ENCODE assay signal across 21 cellular contexts in the genomic region with DNA sequence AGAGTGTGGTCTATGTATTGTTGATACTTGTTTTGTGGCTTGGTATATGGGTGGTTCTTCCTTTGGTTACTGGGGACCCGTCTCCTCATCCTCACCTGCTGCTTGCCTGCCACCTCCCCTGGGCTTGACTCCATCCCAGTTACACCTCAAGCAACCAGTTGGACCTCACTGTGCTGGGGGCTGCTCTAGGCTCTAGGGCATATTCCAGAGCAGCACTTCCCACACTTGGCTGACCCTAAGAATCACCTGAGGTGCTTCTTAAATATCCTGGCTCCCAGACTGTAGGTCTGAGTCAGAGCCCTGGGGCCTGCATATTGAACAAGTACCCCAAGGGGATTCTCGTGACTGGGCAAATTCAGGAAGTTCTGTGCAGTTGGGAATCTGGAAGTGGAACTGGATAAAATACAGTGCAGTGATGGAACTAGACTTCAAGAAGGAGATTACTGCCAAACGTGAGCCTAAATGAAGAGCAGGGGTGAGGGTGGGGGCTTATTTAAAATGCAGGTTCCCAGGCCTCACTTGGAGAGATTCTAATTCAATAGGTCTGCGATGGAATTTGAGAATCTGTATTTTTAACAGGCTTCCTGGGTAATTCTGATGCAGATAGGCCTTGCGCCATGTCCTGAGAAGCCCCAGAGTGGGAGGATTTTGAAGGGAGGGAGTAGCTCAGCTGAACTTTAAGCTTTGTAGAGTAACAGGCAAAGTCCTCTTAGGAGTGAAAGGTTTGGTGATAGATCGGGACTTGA. TPM values are rescaled to one million over a fixed set of nuclear protein-coding genes. Genes with fewer than 3 reads are reported as not detected.
A peak's percentile ranks its signal among the peaks of the same experiment; 100 is the strongest.
DNase-seq lines count a peak whose midpoint lies in the region; ATAC-seq, FAIRE-seq and TF ChIP-seq lines count a peak whose summit lies in the region.
"Had no signal": no experiment of that assay in that cellular context is flagged by ENCODE, and none has a peak within 500 bp of the region (broad histone marks: within the 10 kb centered on the region; RNA-seq: fewer than 3 reads in every experiment).

No MANE protein-coding gene starts in this region.

- BruUV-seq in K562 (replicated peaks; lab: Mats Ljungman, UMichigan), result no TSS peak

- H3K27me3 ChIP-seq in HUES48 (ENCODE audit: control insufficient read depth, insufficient read depth, low read length) (no peaks in the 10 kb centered on the region), K562 (ENCODE audit: control insufficient read depth in 2 of 2, insufficient read depth in 2 of 2, low read length in 2 of 2) (peaks cover 7 to 17% of the 10 kb centered on the region in 2 experiments; a peak in 4 of 5 replicates), liver (ENCODE audit: control insufficient read depth in 4 of 4, insufficient read depth in 4 of 4, low read length in 3 of 4) (no peaks in the 10 kb centered on the region)
- H3K27me3 ChIP-seq: Peyer's patch had no signal

- intact Hi-C loops in K562 (cut with micrococcal nuclease), result no loop called here

- H3K4me1 ChIP-seq in HUES48 (ENCODE audit: control insufficient read depth, insufficient read depth, low read length) (peaks cover 12% of the 10 kb centered on the region), K562 (replicated peaks in 1 of 2; ENCODE audit: control insufficient read depth in 2 of 2, insufficient read depth in 2 of 2, low read length in 2 of 2) (no peaks in the 10 kb centered on the region), liver (ENCODE audit: control insufficient read depth in 4 of 4, insufficient read depth in 4 of 4, low read length in 3 of 4) (peaks cover 2 to 13% (median 10%) of the 10 kb centered on the region in 4 donors)
- H3K4me1 ChIP-seq: Peyer's patch had no signal

- H3K9me3 ChIP-seq in HUES48 (ENCODE audit: control insufficient read depth, insufficient read depth, low read length), result no peaks in the 10 kb centered on the region
- no peaks in the 10 kb centered on the region for H3K9me3 ChIP-seq in K562 (replicated peaks; ENCODE audit: control insufficient read depth, insufficient read depth, low read depth, low read length)
- no peaks in the 10 kb centered on the region for H3K9me3 ChIP-seq in liver (ENCODE audit: control insufficient read depth in 4 of 4, low read length in 3 of 4)
- H3K9me3 ChIP-seq: Peyer's patch had no signal

- H4K20me1 ChIP-seq in K562 (replicated peaks; ENCODE audit: control insufficient read depth, insufficient read depth, low read length), result no peaks in the 10 kb centered on the region

- no peak overlapping the region for H3K4me2 ChIP-seq in K562 (ENCODE audit: insufficient read depth, low read length)

- H3K4me3 ChIP-seq in HUES48 (ENCODE audit: low read depth, low read length), result no peak overlapping the region
- no peak overlapping the region for H3K4me3 ChIP-seq in K562
- no peak overlapping the region for H3K4me3 ChIP-seq in liver (ENCODE audit: low read depth in 1 of 3, low read length in 3 of 3)
- H3K4me3 ChIP-seq: GM12878, Peyer's patch, SK-N-MC had no signal

- H3K79me2 ChIP-seq in K562 (ENCODE audit: control insufficient read depth, insufficient read depth, low read length), result no peaks in the 10 kb centered on the region

- no peak for FAIRE-seq in K562 (lab: Jason Lieb, UNC)
- FAIRE-seq: GM12878 had no signal

- WGBS in K562 (ENCODE audit: insufficient coverage, low coverage, missing lambda C conversion rate), result 7% methylated on average over 6 of the region's 6 CpGs
- WGBS in liver, result 49% methylated on average over 6 of the region's 6 CpGs

- H3K36me3 ChIP-seq in HUES48 (ENCODE audit: control insufficient read depth, insufficient read depth, low read length), result no peaks in the 10 kb centered on the region
- H3K36me3 ChIP-seq in K562 (ENCODE audit: control insufficient read depth, insufficient read depth, low read length), result no peaks in the 10 kb centered on the region
- H3K36me3 ChIP-seq in liver (ENCODE audit: control insufficient read depth in 4 of 4, insufficient read depth in 3 of 4, low read depth in 1 of 4, low read length in 3 of 4), result no peaks in the 10 kb centered on the region
- H3K36me3 ChIP-seq: Peyer's patch had no signal

- TF ChIP-seq CTCF in K562 (IDR thresholded peaks at IDR 0.05 in 2 of 3, conservative IDR thresholded peaks at IDR 0.05 in 1 of 3; ENCODE audit: insufficient read depth in 2 of 3, low read depth in 1 of 3, low read length in 3 of 3), result no peak
- no peak for TF ChIP-seq CTCF in liver (IDR thresholded peaks at IDR 0.05; ENCODE audit: low read depth, low read length, missing input control)

- DNase-seq in CD1c-positive myeloid dendritic cell (ENCODE audit: extremely low spot score) (peak; percentile 58), K562 (ENCODE audit: extremely low read depth in 1 of 4, low spot score in 3 of 4) (no peak)
- no peak for DNase-seq in central memory CD4-positive, alpha-beta T cell
- DNase-seq: 8988T; DND-41; NCI-H1105; NCI-H510A; NCI-H748 treated with DMSO at 0.1 percent for 48 hours; NK-92 treated with Interleukin-12 subunit alpha and Interleukin-12 subunit beta, amount 100 ng/mL, for 24 hours; Peyer's patch; Right ventricle myocardium superior had no signal

- TF ChIP-seq RAD21 in K562 (CRISPR knock-in tag; conservative IDR thresholded peaks at IDR 0.05 in 1 of 2, IDR thresholded peaks at IDR 0.05 in 1 of 2) (no peak), liver (IDR thresholded peaks at IDR 0.05) (peak; percentile 18 to 51)

- H3K9me1 ChIP-seq in K562 (ENCODE audit: control insufficient read depth, insufficient read depth, low read length), result no peaks in the 10 kb centered on the region

- POLR2A ChIA-PET in K562 (lab: Yijun Ruan, JAX), result interaction anchor here (0.5 to 0.7 kb wide), 2 partner anchors 46 to 103 kb away, joined by 3 read pairs; partner anchors contain the start of gene HSP90AB1

- TF ChIP-seq POLR2A in K562 (conservative IDR thresholded peaks at IDR 0.05), result no peak

- H3K27ac ChIP-seq in HUES48 (ENCODE audit: low read depth, low read length) (no peak overlapping the region), K562 (ENCODE audit: extremely low read depth, low read depth, low read length) (no peak overlapping the region), liver (ENCODE audit: low read depth in 1 of 2, low read length in 2 of 2) (peak overlapping the region; percentile 36 to 64)
- H3K27ac ChIP-seq: Peyer's patch, SK-N-MC had no signal

- in situ Hi-C loops in K562 (cut with MboI), result no loop called here

- H2AFZ ChIP-seq in K562 (ENCODE audit: low read depth, low read length), result no peak overlapping the region

- CTCF ChIA-PET in K562 (lab: Yijun Ruan, JAX; ENCODE audit: low intra/inter-chr PET ratio), result no interaction called here

- TF ChIP-seq EP300 in K562 (IDR thresholded peaks at IDR 0.05; ENCODE audit: low read length), result no peak

- ATAC-seq in K562 (no peak), GM21381 (IDR thresholded peaks at IDR 0.05; ENCODE audit: unreplicated experiment) (no peak), HG03095 (IDR thresholded peaks at IDR 0.05; ENCODE audit: unreplicated experiment) (no peak), GM19324 (IDR thresholded peaks at IDR 0.05; ENCODE audit: low FRiP score, unreplicated experiment) (no peak)
- ATAC-seq: GM12878 had no signal

- H3K9ac ChIP-seq in HUES48 (ENCODE audit: low read depth, low read length), result peak overlapping the region; percentile 36; the same call in 1 of the 2 replicates
- no peak overlapping the region for H3K9ac ChIP-seq in K562 (ENCODE audit: insufficient read depth in 1 of 2, low read depth in 2 of 2, low read length in 2 of 2)
- H3K9ac ChIP-seq in liver (ENCODE audit: low read depth in 1 of 2, low read length in 2 of 2), result no peak overlapping the region

RNA-seq across cellular contexts. Expression of gene SPATS1, which starts 7.6 kb away (rescaled TPM):
- total RNA-seq in K562 (2011; cell fraction: chromatin; rRNA removed; ENCODE audit: low replicate concordance), result not detected in 2 replicates
- total RNA-seq in K562 (2011; cell fraction: nucleolus; rRNA removed), result not detected in 2 replicates
- not detected in 2 replicates for total RNA-seq in K562 (2011; cell fraction: nucleoplasm; rRNA removed)
- total RNA-seq in K562 (2014; rRNA removed) (not detected in 2 replicates), K562 (2014; rRNA removed; fragmentation: Illumina TruSeq; extraction: Trizol) (not detected in 2 replicates), K562 (2015; rRNA removed; fragmentation: Illumina TruSeq; extraction: Trizol) (not detected in 2 replicates), K562 (2021) (not detected in 2 replicates), liver (not detected)
- polyA plus RNA-seq in K562 (2011; rRNA removed) (not detected in 2 replicates), K562 (2014; fragmentation: Illumina TruSeq; extraction: Trizol) (not detected in 2 replicates), K562 (2014; fragmentation: Nextera tagmentation; extraction: Ambion mirVana) (not detected), K562 (2014; rRNA removed) (not detected in 2 replicates), liver (not detected)
- not detected in 2 replicates for polyA plus RNA-seq in K562 (2011; cell fraction: cytosol; rRNA removed)
- not detected in 2 replicates for polyA plus RNA-seq in K562 (2011; cell fraction: nucleus; rRNA removed)
- polyA plus RNA-seq in K562 (2012), result not detected in 2 replicates
- polyA minus RNA-seq in K562 (2011; rRNA and poly(A)+ RNA removed), result not detected in 2 replicates
- polyA minus RNA-seq in K562 (2011; cell fraction: cytosol; rRNA and poly(A)+ RNA removed), result not detected in 2 replicates
- polyA minus RNA-seq in K562 (2011; cell fraction: nucleus; rRNA and poly(A)+ RNA removed), result not detected in 2 replicates
- total RNA-seq: GM12878, HT-29, Peyer's patch, Right ventricle myocardium superior had no signal
- polyA plus RNA-seq: AG04450, CD14-positive monocyte had no signal

RNA-seq across cellular contexts. Expression of gene AARS2, which starts 36.9 kb away (rescaled TPM):
- 36.2 and 99.3 TPM in 2 replicates for total RNA-seq in K562 (2011; cell fraction: chromatin; rRNA removed; ENCODE audit: low replicate concordance)
- 53.7 and 56.5 TPM in 2 replicates for total RNA-seq in K562 (2011; cell fraction: nucleolus; rRNA removed)
- total RNA-seq in K562 (2011; cell fraction: nucleoplasm; rRNA removed), result 43.9 and 45.0 TPM in 2 replicates
- total RNA-seq in K562 (2014; rRNA removed), result 30.5 and 34.6 TPM in 2 replicates
- 9.3 and 12.9 TPM in 2 replicates for total RNA-seq in K562 (2014; rRNA removed; fragmentation: Illumina TruSeq; extraction: Trizol)
- 23.6 and 24.6 TPM in 2 replicates for total RNA-seq in K562 (2015; rRNA removed; fragmentation: Illumina TruSeq; extraction: Trizol)
- 31.8 and 34.0 TPM in 2 replicates for total RNA-seq in K562 (2021)
- polyA plus RNA-seq in K562 (2011; rRNA removed), result 11.4 and 11.6 TPM in 2 replicates
- polyA plus RNA-seq in K562 (2011; cell fraction: cytosol; rRNA removed), result 9.5 and 18.3 TPM in 2 replicates
- polyA plus RNA-seq in K562 (2011; cell fraction: nucleus; rRNA removed), result 24.7 and 40.8 TPM in 2 replicates
- 16.8 and 19.6 TPM in 2 replicates for polyA plus RNA-seq in K562 (2012)
- polyA plus RNA-seq in K562 (2014; fragmentation: Illumina TruSeq; extraction: Trizol), result 18.3 and 23.7 TPM in 2 replicates
- 1 to 10 TPM in 1 of 2 experiments, under 1 TPM in 1; 0.97 to 1.0 TPM for polyA plus RNA-seq in K562 (2014; fragmentation: Nextera tagmentation; extraction: Ambion mirVana)
- 21.9 and 24.4 TPM in 2 replicates for polyA plus RNA-seq in K562 (2014; rRNA removed)
- 14.8 and 19.6 TPM in 2 replicates for polyA minus RNA-seq in K562 (2011; rRNA and poly(A)+ RNA removed)
- polyA minus RNA-seq in K562 (2011; cell fraction: cytosol; rRNA and poly(A)+ RNA removed), result 13.1 and 15.3 TPM in 2 replicates
- 33.1 and 37.5 TPM in 2 replicates for polyA minus RNA-seq in K562 (2011; cell fraction: nucleus; rRNA and poly(A)+ RNA removed)
- 1 to 10 TPM; 9.2 to 9.6 TPM for total RNA-seq in liver
- polyA plus RNA-seq in liver, result 1 to 10 TPM; 1.9 to 4.5 TPM

RNA-seq across cellular contexts. Expression of gene CDC5L, which starts 37.4 kb away (rescaled TPM):
- total RNA-seq in K562 (2011; cell fraction: chromatin; rRNA removed; ENCODE audit: low replicate concordance), result 9.6 and 23.7 TPM in 2 replicates
- 7.2 and 7.6 TPM in 2 replicates for total RNA-seq in K562 (2011; cell fraction: nucleolus; rRNA removed)
- 11.3 and 12.1 TPM in 2 replicates for total RNA-seq in K562 (2011; cell fraction: nucleoplasm; rRNA removed)
- total RNA-seq in K562 (2014; rRNA removed) (26.0 and 26.4 TPM in 2 replicates), K562 (2014; rRNA removed; fragmentation: Illumina TruSeq; extraction: Trizol) (42.6 and 51.3 TPM in 2 replicates), K562 (2015; rRNA removed; fragmentation: Illumina TruSeq; extraction: Trizol) (40.5 and 44.2 TPM in 2 replicates), K562 (2021) (28.6 and 29.9 TPM in 2 replicates), liver (10 to 100 TPM; 12.2 to 12.3 TPM)
- polyA plus RNA-seq in K562 (2011; rRNA removed) (21.3 and 31.3 TPM in 2 replicates), K562 (2014; fragmentation: Illumina TruSeq; extraction: Trizol) (29.4 and 33.9 TPM in 2 replicates), K562 (2014; fragmentation: Nextera tagmentation; extraction: Ambion mirVana) (10 to 100 TPM; 23.5 to 30.8 TPM), K562 (2014; rRNA removed) (20.4 and 22.3 TPM in 2 replicates), liver (1 to 10 TPM; 5.4 to 9.8 TPM)
- polyA plus RNA-seq in K562 (2011; cell fraction: cytosol; rRNA removed), result 7.9 and 9.8 TPM in 2 replicates
- 6.9 and 8.7 TPM in 2 replicates for polyA plus RNA-seq in K562 (2011; cell fraction: nucleus; rRNA removed)
- 18.2 and 20.2 TPM in 2 replicates for polyA plus RNA-seq in K562 (2012)
- polyA minus RNA-seq in K562 (2011; rRNA and poly(A)+ RNA removed), result 41.8 and 42.8 TPM in 2 replicates
- polyA minus RNA-seq in K562 (2011; cell fraction: cytosol; rRNA and poly(A)+ RNA removed), result 14.1 and 17.6 TPM in 2 replicates
- 11.4 and 22.5 TPM in 2 replicates for polyA minus RNA-seq in K562 (2011; cell fraction: nucleus; rRNA and poly(A)+ RNA removed)

Comparison
In these comparisons a context has a peak if more than half of its experiments do, and no peak if none do; other contexts are left out.
1. H3K27ac ChIP-seq: peak in liver (2 of 2); none in HUES48 (single experiment) and K562 (single experiment).